Comparison of ENCODE assay signal across 24 cellular contexts in genomic region chr10:127227663-127228062, GRCh38. TPM values are rescaled to one million over a fixed set of nuclear protein-coding genes. Genes with fewer than 3 reads are reported as not detected.
A peak's percentile ranks its signal among the peaks of the same experiment; 100 is the strongest.
DNase-seq lines count a peak whose midpoint lies in the region; ATAC-seq and TF ChIP-seq lines count a peak whose summit lies in the region.
"Had no signal": no experiment of that assay in that cellular context is flagged by ENCODE, and none has a peak within 500 bp of the region (broad histone marks: within the 10 kb centered on the region; RNA-seq: fewer than 3 reads in every experiment).

No MANE protein-coding gene starts in this region.

- intact Hi-C loops in mucosa of descending colon (cut with DNase I, micrococcal nuclease) = no loop called here

- DNase-seq in DMS 273 (lab: John Stamatoyannopoulos, UW; ENCODE audit: unreplicated experiment) (peak; percentile 19), DMS 273 treated with DMSO at 0.1 percent for 48 hours (lab: John Stamatoyannopoulos, UW) (no peak), epithelial cell of proximal tubule (ENCODE audit: low read depth) (peak; percentile 7), mucosa of descending colon (no peak), NCI-H128 (lab: John Stamatoyannopoulos, UW; ENCODE audit: unreplicated experiment) (no peak), NCI-H1417 treated with DMSO at 0.1 percent for 48 hours (lab: John Stamatoyannopoulos, UW) (no peak), glutamatergic neuron (no peak), EL (no peak)
- DNase-seq: 8988T; AML-193; Calu3; CD8-positive, alpha-beta T cell; DMS79; GOT3; Karpas-422; MV-4-11; NCI-H1105 treated with DMSO at 0.1 percent for 48 hours; NCI-H1930; NCI-H748 treated with DMSO at 0.1 percent for 48 hours; PC-9; RPMI8226; SHP77 treated with DMSO at 0.1 percent for 48 hours had no signal

- no peaks in the 10 kb centered on the region for H3K9me3 Mint-ChIP-seq in glutamatergic neuron (ENCODE audit: unreplicated experiment)
- H3K9me3 Mint-ChIP-seq: CD8-positive, alpha-beta T cell had no signal

- TF ChIP-seq CTCF in epithelial cell of proximal tubule (conservative IDR thresholded peaks at IDR 0.05; ENCODE audit: low read depth, low read length) = no peak
- no peak for TF ChIP-seq CTCF in mucosa of descending colon (IDR thresholded peaks at IDR 0.05)
- no peak for TF ChIP-seq CTCF in glutamatergic neuron (IDR thresholded peaks at IDR 0.05; ENCODE audit: partially characterized antibody, unreplicated experiment)

- peak; percentile 51 for ATAC-seq in mucosa of descending colon
- ATAC-seq: CD8-positive, alpha-beta T cell; HCT116 had no signal

- no peak overlapping the region for H3K4me3 ChIP-seq in epithelial cell of proximal tubule (ENCODE audit: low read depth, low read length)
- no peak overlapping the region for H3K4me3 ChIP-seq in mucosa of descending colon
- H3K4me3 ChIP-seq: PC-9, SK-N-MC had no signal

- H3K36me3 Mint-ChIP-seq in glutamatergic neuron (ENCODE audit: unreplicated experiment) = no peaks in the 10 kb centered on the region
- H3K36me3 Mint-ChIP-seq: CD8-positive, alpha-beta T cell had no signal

- no peaks in the 10 kb centered on the region for H3K9me3 ChIP-seq in mucosa of descending colon

- peaks cover 3% of the 10 kb centered on the region for H3K4me1 Mint-ChIP-seq in glutamatergic neuron (ENCODE audit: low read depth, unreplicated experiment)

- no peaks in the 10 kb centered on the region for H3K27me3 Mint-ChIP-seq in glutamatergic neuron (ENCODE audit: unreplicated experiment)

- H3K4me3 Mint-ChIP-seq in glutamatergic neuron (ENCODE audit: unreplicated experiment) = no peak overlapping the region
- H3K4me3 Mint-ChIP-seq: CD8-positive, alpha-beta T cell had no signal

- no peak overlapping the region for H3K27ac Mint-ChIP-seq in glutamatergic neuron (ENCODE audit: unreplicated experiment)
- H3K27ac Mint-ChIP-seq: CD8-positive, alpha-beta T cell had no signal

- H3K4me1 ChIP-seq in mucosa of descending colon (ENCODE audit: low read depth) = no peaks in the 10 kb centered on the region

- no peaks in the 10 kb centered on the region for H3K36me3 ChIP-seq in mucosa of descending colon (ENCODE audit: low read depth)

RNA-seq across cellular contexts. Expression of gene INSYN2A, which starts 31.3 kb away (rescaled TPM):
- 0.07 and 0.29 TPM in 2 replicates for total RNA-seq in epithelial cell of proximal tubule
- under 1 TPM in 1 of 3 donors, not detected in 2; 0.51 TPM for total RNA-seq in mucosa of descending colon
- 1.7 TPM for total RNA-seq in glutamatergic neuron (ENCODE audit: unreplicated experiment)
- total RNA-seq: Calu3; CD8-positive, alpha-beta T cell; PC-9 had no signal

Comparison
In these comparisons a context has a peak if more than half of its experiments do, and no peak if none do; other contexts are left out.
1. DNase-seq: peak in DMS 273 (single experiment) and epithelial cell of proximal tubule (single experiment); none in DMS 273 treated with DMSO at 0.1 percent for 48 hours (single experiment), mucosa of descending colon (0 of 3), NCI-H128 (single experiment), NCI-H1417 treated with DMSO at 0.1 percent for 48 hours (single experiment), glutamatergic neuron (single experiment) and EL (single experiment).